In the genomic region with DNA sequence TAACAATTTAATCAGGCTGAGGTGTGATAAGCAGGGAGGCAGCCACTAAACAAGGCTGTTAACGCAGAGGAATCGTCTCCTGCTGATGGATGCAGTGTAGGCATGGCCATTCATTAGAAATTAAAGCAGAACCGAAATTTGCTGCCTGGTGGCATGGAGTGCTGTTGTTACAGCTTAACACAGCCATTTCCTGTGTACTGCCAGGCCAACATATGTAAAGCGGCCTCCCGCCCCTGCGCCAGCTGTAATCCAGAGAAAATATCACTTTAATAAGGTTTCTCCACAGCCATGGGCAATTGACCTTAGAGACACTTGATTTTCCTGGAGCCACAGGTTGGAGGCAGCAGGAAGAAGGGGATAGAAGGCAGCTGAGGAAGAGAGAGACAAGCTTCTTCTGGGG, we compare ENCODE assay signal across 21 cellular contexts.
DNase-seq lines count a peak whose midpoint lies in the region; ATAC-seq and TF ChIP-seq lines count a peak whose summit lies in the region.
"Had no signal": no experiment of that assay in that cellular context is flagged by ENCODE, and none has a peak within 500 bp of the region (broad histone marks: within the 10 kb centered on the region; RNA-seq: fewer than 3 reads in every experiment).

No MANE protein-coding gene starts in this region.

- H3K4me3 ChIP-seq in GM12865 (ENCODE audit: low read depth, low read length), result no peak overlapping the region
- H3K4me3 ChIP-seq: A549 had no signal

- no peak for TF ChIP-seq CTCF in GM12865 (IDR thresholded peaks at IDR 0.05; ENCODE audit: insufficient read depth, low read depth, low read length, missing control alignments)

- DNase-seq in GM12865 (ENCODE audit: low read depth), result peak; percentile 22
- peak; percentile 53 for DNase-seq in NCI-H2227 (lab: John Stamatoyannopoulos, UW; ENCODE audit: unreplicated experiment)
- peak; percentile 58 for DNase-seq in germinal center (ENCODE audit: low spot score)
- no peak for DNase-seq in iPS-NIHi7 (ENCODE audit: extremely low spot score)
- no peak for DNase-seq in NCI-H510A (lab: John Stamatoyannopoulos, UW)
- DNase-seq in OCI-M2 (lab: John Stamatoyannopoulos, UW; ENCODE audit: unreplicated experiment), result no peak
- DNase-seq: activated CD4-positive, alpha-beta T cell treated with anti-CD3 and anti-CD28 coated beads for 1 hour; activated CD8-positive, alpha-beta T cell treated with anti-CD3 and anti-CD28 coated beads, Interleukin-2, amount 10 ng/mL, durations not matched to agents 7 days and 5 days; activated effector memory CD4-positive, alpha-beta T cell treated with anti-CD3 and anti-CD28 coated beads, Interleukin-2, amount 50 U/mL, for 16 hours; BE2C; COR-L47; GDM1; IMR-90; left colon; mesendoderm; NCI-H1105; NCI-H2081 treated with DMSO at 0.1 percent for 48 hours; NCI-H446 treated with DMSO at 0.1 percent for 48 hours had no signal

- peak; percentile 82 for ATAC-seq in GM21529 (IDR thresholded peaks at IDR 0.05; ENCODE audit: unreplicated experiment)
- ATAC-seq in GM21515 (IDR thresholded peaks at IDR 0.05; ENCODE audit: unreplicated experiment), result no peak
- ATAC-seq: A549; activated CD8-positive, alpha-beta T cell treated with anti-CD3 and anti-CD28 coated beads, Interleukin-2, amount 10 ng/mL, durations not matched to agents 7 days and 5 days; left colon had no signal

Comparison
In these comparisons a context has a peak if more than half of its experiments do, and no peak if none do; other contexts are left out.
1. DNase-seq: peak in GM12865 (single experiment), NCI-H2227 (single experiment) and germinal center (single experiment); none in iPS-NIHi7 (single experiment), NCI-H510A (single experiment) and OCI-M2 (single experiment).